In genomic region chr6:2552648-2553154, GRCh38 we compare ENCODE assay signal across 35 cellular contexts.
"Had no signal": no experiment of that assay in that cellular context is flagged by ENCODE, and none has a peak within 500 bp of the region (broad histone marks: within the 10 kb centered on the region; RNA-seq: fewer than 3 reads in every experiment).

No MANE protein-coding gene starts in this region.

- H3K36me3 ChIP-seq: adrenal gland, colonic mucosa, gastrocnemius medialis, heart left ventricle had no signal

- H3K27ac ChIP-seq: adrenal gland, body of pancreas, colonic mucosa, dorsolateral prefrontal cortex, foreskin keratinocyte, gastrocnemius medialis, heart left ventricle had no signal

- H3K36me3 Mint-ChIP-seq: activated CD4-positive, alpha-beta memory T cell treated with anti-CD3 and anti-CD28 coated beads for 36 hours; activated naive CD4-positive, alpha-beta T cell treated with anti-CD3 and anti-CD28 coated beads, Interleukin-2, amount 50 U/mL, for 24 hours; activated naive CD8-positive, alpha-beta T cell treated with anti-CD3 and anti-CD28 coated beads for 36 hours; T-cell had no signal

- H3K27ac Mint-ChIP-seq: activated CD4-positive, alpha-beta memory T cell treated with anti-CD3 and anti-CD28 coated beads for 36 hours; activated CD4-positive, alpha-beta T cell treated with anti-CD3 and anti-CD28 coated beads for 36 hours; activated CD4-positive, alpha-beta T cell treated with anti-CD3 and anti-CD28 coated beads, Interleukin-2, amount 10 ng/mL, durations not matched to agents 24 days and 14 days; activated CD8-positive, alpha-beta memory T cell treated with anti-CD3 and anti-CD28 coated beads, Interleukin-2, amount 10 ng/mL, durations not matched to agents 7 days and 5 days; activated CD8-positive, alpha-beta T cell treated with anti-CD3 and anti-CD28 coated beads, Interleukin-2, amount 10 ng/mL, durations not matched to agents 7 days and 5 days; activated naive CD4-positive, alpha-beta T cell treated with anti-CD3 and anti-CD28 coated beads for 36 hours; activated naive CD4-positive, alpha-beta T cell treated with anti-CD3 and anti-CD28 coated beads, Interleukin-2, amount 50 U/mL, for 24 hours; activated naive CD8-positive, alpha-beta T cell treated with anti-CD3 and anti-CD28 coated beads for 36 hours; activated naive CD8-positive, alpha-beta T cell treated with anti-CD3 and anti-CD28 coated beads, Interleukin-2, amount 50 U/mL, for 24 hours; activated T-helper 1 cell treated with anti-CD3 and anti-CD28 coated beads, Interleukin-12 subunit alpha, Interleukin-12 subunit beta, Interleukin-2, Interleukin-4 antibody, amounts not matched to agents 30 ng/mL and 10 ng/mL and 1 ng/mL, durations not matched to agents 14 hours and 24 hours and 36 hours; activated T-helper 2 cell treated with anti-CD3 and anti-CD28 coated beads, Interferon-gamma antibody, Interleukin-2, Interleukin-4, amounts not matched to agents 10 μg/mL and 5 μg/mL and 100 μg/mL, durations not matched to agents 14 hours and 24 hours and 36 hours; dendritic cell treated with granulocyte-macrophage colony-stimulating factor and Interleukin-4, amounts not matched to agents 40 ng/mL and 50 ng/mL, for 4 days; endodermal cell; T-cell; T-helper 1 cell treated with Interleukin-12 subunit alpha and Interleukin-12 subunit beta and Interleukin-4 antibody, amounts not matched to agents 30 μg/mL and 1 μg/mL, for 36 hours had no signal

- H3K4me3 ChIP-seq: adrenal gland, body of pancreas, colonic mucosa, dorsolateral prefrontal cortex, gastrocnemius medialis, heart left ventricle had no signal

- DNase-seq: activated CD4-positive, alpha-beta memory T cell treated with anti-CD3 and anti-CD28 coated beads for 36 hours; activated CD4-positive, alpha-beta T cell treated with anti-CD3 and anti-CD28 coated beads for 36 hours; activated CD4-positive, alpha-beta T cell treated with anti-CD3 and anti-CD28 coated beads, Interleukin-2, amount 10 ng/mL, durations not matched to agents 24 days and 14 days; activated CD4-positive, CD25-positive, alpha-beta regulatory T cell; activated CD4-positive, CD25-positive, alpha-beta regulatory T cell treated with anti-CD3 and anti-CD28 coated beads, Interleukin-2, amount 50 U/mL, for 72 hours; activated CD8-positive, alpha-beta memory T cell treated with anti-CD3 and anti-CD28 coated beads, Interleukin-2, amount 10 ng/mL, durations not matched to agents 7 days and 5 days; activated CD8-positive, alpha-beta memory T cell treated with anti-CD3 and anti-CD28 coated beads, Interleukin-2, amount 50 U/mL, for 4 hours; activated CD8-positive, alpha-beta T cell treated with anti-CD3 and anti-CD28 coated beads, Interleukin-2, amount 10 ng/mL, durations not matched to agents 7 days and 5 days; activated effector memory CD4-positive, alpha-beta T cell treated with anti-CD3 and anti-CD28 coated beads, Interleukin-2, amount 50 U/mL, for 16 hours; activated naive CD4-positive, alpha-beta T cell treated with anti-CD3 and anti-CD28 coated beads for 36 hours; activated naive CD8-positive, alpha-beta T cell treated with anti-CD3 and anti-CD28 coated beads for 36 hours; activated naive CD8-positive, alpha-beta T cell treated with anti-CD3 and anti-CD28 coated beads, Interleukin-2, amount 50 U/mL, for 24 hours; activated T-cell treated with anti-CD3 and anti-CD28 coated beads, Interleukin-2, amount 50 U/mL, for 1 hour; activated T-cell treated with anti-CD3 and anti-CD28 coated beads, Interleukin-2, amount 50 U/mL, for 48 hours; adrenal gland; amygdala; aorta; body of pancreas; caudate nucleus; colonic mucosa; dorsolateral prefrontal cortex; effector memory CD4-positive, alpha-beta T cell; endodermal cell; foreskin keratinocyte; gastrocnemius medialis; glutamatergic neuron; heart left ventricle; T-cell; T1000 had no signal

- ATAC-seq: activated CD4-positive, alpha-beta T cell treated with anti-CD3 and anti-CD28 coated beads for 36 hours; activated CD8-positive, alpha-beta memory T cell treated with anti-CD3 and anti-CD28 coated beads, Interleukin-2, amount 10 ng/mL, durations not matched to agents 7 days and 5 days; activated CD8-positive, alpha-beta T cell treated with anti-CD3 and anti-CD28 coated beads, Interleukin-2, amount 10 ng/mL, durations not matched to agents 7 days and 5 days; activated naive CD8-positive, alpha-beta T cell treated with anti-CD3 and anti-CD28 coated beads, Interleukin-2, amount 50 U/mL, for 24 hours; body of pancreas; esophagus mucosa; foreskin keratinocyte; gastrocnemius medialis; heart left ventricle; T-cell had no signal

- H3K27me3 ChIP-seq: adrenal gland, body of pancreas, colonic mucosa, foreskin keratinocyte, gastrocnemius medialis, heart left ventricle had no signal

- H3K4me1 Mint-ChIP-seq: activated CD4-positive, alpha-beta T cell treated with anti-CD3 and anti-CD28 coated beads for 36 hours; activated CD8-positive, alpha-beta memory T cell treated with anti-CD3 and anti-CD28 coated beads, Interleukin-2, amount 10 ng/mL, durations not matched to agents 7 days and 5 days; activated naive CD4-positive, alpha-beta T cell treated with anti-CD3 and anti-CD28 coated beads, Interleukin-2, amount 50 U/mL, for 24 hours; activated naive CD8-positive, alpha-beta T cell treated with anti-CD3 and anti-CD28 coated beads, Interleukin-2, amount 50 U/mL, for 24 hours had no signal

- H3K4me3 Mint-ChIP-seq: activated CD4-positive, alpha-beta memory T cell treated with anti-CD3 and anti-CD28 coated beads for 36 hours; activated CD4-positive, alpha-beta T cell treated with anti-CD3 and anti-CD28 coated beads for 36 hours; activated CD4-positive, alpha-beta T cell treated with anti-CD3 and anti-CD28 coated beads, Interleukin-2, amount 10 ng/mL, durations not matched to agents 24 days and 14 days; activated CD8-positive, alpha-beta memory T cell treated with anti-CD3 and anti-CD28 coated beads, Interleukin-2, amount 10 ng/mL, durations not matched to agents 7 days and 5 days; activated CD8-positive, alpha-beta T cell treated with anti-CD3 and anti-CD28 coated beads, Interleukin-2, amount 10 ng/mL, durations not matched to agents 7 days and 5 days; activated naive CD4-positive, alpha-beta T cell treated with anti-CD3 and anti-CD28 coated beads for 36 hours; activated naive CD4-positive, alpha-beta T cell treated with anti-CD3 and anti-CD28 coated beads, Interleukin-2, amount 50 U/mL, for 24 hours; activated naive CD8-positive, alpha-beta T cell treated with anti-CD3 and anti-CD28 coated beads for 36 hours; activated naive CD8-positive, alpha-beta T cell treated with anti-CD3 and anti-CD28 coated beads, Interleukin-2, amount 50 U/mL, for 24 hours; activated T-helper 1 cell treated with anti-CD3 and anti-CD28 coated beads, Interleukin-12 subunit alpha, Interleukin-12 subunit beta, Interleukin-2, Interleukin-4 antibody, amounts not matched to agents 30 ng/mL and 10 ng/mL and 1 ng/mL, durations not matched to agents 14 hours and 24 hours and 36 hours; dendritic cell treated with granulocyte-macrophage colony-stimulating factor and Interleukin-4, amounts not matched to agents 40 ng/mL and 50 ng/mL, for 4 days; endodermal cell; T-cell; T-helper 1 cell treated with Interleukin-12 subunit alpha and Interleukin-12 subunit beta and Interleukin-4 antibody, amounts not matched to agents 30 μg/mL and 1 μg/mL, for 36 hours had no signal

- H3K9me3 ChIP-seq: adrenal gland, colonic mucosa, gastrocnemius medialis had no signal

- H3K4me1 ChIP-seq: adrenal gland, body of pancreas, colonic mucosa, gastrocnemius medialis, heart left ventricle had no signal

- H3K9me3 Mint-ChIP-seq: activated CD4-positive, alpha-beta memory T cell treated with anti-CD3 and anti-CD28 coated beads for 36 hours; activated naive CD4-positive, alpha-beta T cell treated with anti-CD3 and anti-CD28 coated beads for 36 hours; activated naive CD4-positive, alpha-beta T cell treated with anti-CD3 and anti-CD28 coated beads, Interleukin-2, amount 50 U/mL, for 24 hours; activated naive CD8-positive, alpha-beta T cell treated with anti-CD3 and anti-CD28 coated beads for 36 hours; activated T-helper 1 cell treated with anti-CD3 and anti-CD28 coated beads, Interleukin-12 subunit alpha, Interleukin-12 subunit beta, Interleukin-2, Interleukin-4 antibody, amounts not matched to agents 30 ng/mL and 10 ng/mL and 1 ng/mL, durations not matched to agents 14 hours and 24 hours and 36 hours; activated T-helper 2 cell treated with anti-CD3 and anti-CD28 coated beads, Interferon-gamma antibody, Interleukin-2, Interleukin-4, amounts not matched to agents 10 μg/mL and 5 μg/mL and 100 μg/mL, durations not matched to agents 14 hours and 24 hours and 36 hours; dendritic cell treated with granulocyte-macrophage colony-stimulating factor and Interleukin-4, amounts not matched to agents 40 ng/mL and 50 ng/mL, for 4 days; T-cell; T-helper 1 cell treated with Interleukin-12 subunit alpha and Interleukin-12 subunit beta and Interleukin-4 antibody, amounts not matched to agents 30 μg/mL and 1 μg/mL, for 36 hours had no signal
